8 cellular contexts compared by ENCODE assay signal in genomic region chr22:22753526-22754267, GRCh38.
DNase-seq lines count a peak whose midpoint lies in the region; ATAC-seq and TF ChIP-seq lines count a peak whose summit lies in the region.

No MANE protein-coding gene starts in this region.

- DNase-seq in D341Med (ENCODE audit: low spot score) (peak; percentile 80), SJCRH30 (peak; percentile 58 to 73), left cardiac atrium (no peak), uterus (no peak)
- peak; percentile 75 for DNase-seq in activated gamma-delta T cell treated with anti-CD3 and anti-CD28 coated beads, Interleukin-2, amount 50 U/mL, for 16 hours (ENCODE audit: low read depth)
- peak; percentile 52 to 66 for DNase-seq in stimulated activated CD4-positive, alpha-beta T cell treated with anti-CD3 and anti-CD28 coated beads, Interleukin-15, amount 100 ng/mL, for 1 hour (ENCODE audit: low read depth in 1 of 2, low spot score in 1 of 2)

- intact Hi-C loops in left cardiac atrium (cut with DNase I) (no loop called here), uterus (cut with DNase I; ENCODE audit: low total_unique reads) (no loop called here)

- H3K4me1 ChIP-seq in SJCRH30: peaks cover 5% of the 10 kb centered on the region; the same call in 1 of the 2 replicates
- no peaks in the 10 kb centered on the region for H3K4me1 ChIP-seq in uterus

- H3K36me3 ChIP-seq in SJCRH30 (no peaks in the 10 kb centered on the region), uterus (no peaks in the 10 kb centered on the region)

- no peak for TF ChIP-seq POLR2A in uterus (IDR thresholded peaks at IDR 0.05)

- H3K27ac ChIP-seq in SJCRH30 (no peak overlapping the region), uterus (no peak overlapping the region)

- H3K9me3 ChIP-seq in SJCRH30 (replicated peaks) (no peaks in the 10 kb centered on the region), uterus (no peaks in the 10 kb centered on the region)

- H3K4me3 ChIP-seq in SJCRH30: no peak overlapping the region
- no peak overlapping the region for H3K4me3 ChIP-seq in uterus

- H3K27me3 ChIP-seq in SJCRH30 (no peaks in the 10 kb centered on the region), uterus (no peaks in the 10 kb centered on the region)

- TF ChIP-seq CTCF in uterus (IDR thresholded peaks at IDR 0.05): peak in 2 of 4 experiments; percentile 9 to 24

- ATAC-seq in HG02885 (IDR thresholded peaks at IDR 0.05; ENCODE audit: poor library complexity, unreplicated experiment) (peak; percentile 44), left cardiac atrium (peak; percentile 58 to 71), GM19455 (IDR thresholded peaks at IDR 0.05; ENCODE audit: unreplicated experiment) (no peak)

Comparison
In these comparisons a context has a peak if more than half of its experiments do, and no peak if none do; other contexts are left out.
1. DNase-seq: peak in D341Med (single experiment), SJCRH30 (2 of 2), activated gamma-delta T cell treated with anti-CD3 and anti-CD28 coated beads, Interleukin-2, amount 50 U/mL, for 16 hours (single experiment) and stimulated activated CD4-positive, alpha-beta T cell treated with anti-CD3 and anti-CD28 coated beads, Interleukin-15, amount 100 ng/mL, for 1 hour (2 of 2); none in left cardiac atrium (single experiment) and uterus (0 of 2).